In the genomic region with DNA sequence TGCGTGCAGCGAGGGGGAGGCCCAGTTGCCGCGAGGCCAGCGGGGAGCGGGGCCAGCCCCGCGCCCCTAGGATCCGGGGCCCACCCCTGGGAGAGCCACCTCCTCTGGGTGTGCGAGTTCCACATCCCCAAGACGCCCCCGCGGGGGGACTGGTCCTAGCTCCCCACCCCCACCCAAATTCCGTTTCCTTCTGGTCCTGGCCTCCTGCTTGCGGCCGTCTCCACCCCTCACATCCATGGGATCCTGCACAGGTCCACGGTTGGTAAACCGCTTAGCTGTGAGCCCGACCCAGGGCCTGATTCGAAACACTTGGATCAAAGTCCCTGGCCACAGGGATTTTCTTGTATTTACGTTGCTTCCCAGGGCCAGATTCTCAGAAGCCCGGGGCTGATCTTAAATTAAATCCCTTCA, we compare ENCODE assay signal across 8 cellular contexts. TPM values are rescaled to one million over a fixed set of nuclear protein-coding genes. Genes with fewer than 3 reads are reported as not detected.
DNase-seq lines count a peak whose midpoint lies in the region; ATAC-seq and TF ChIP-seq lines count a peak whose summit lies in the region.

No MANE protein-coding gene starts in this region.

- CTCF ChIA-PET in CD8-positive, alpha-beta memory T cell (lab: Charles Lee), result interaction anchor here (0.8 kb wide), 1 partner anchor 525 kb away, joined by 3 read pairs; no protein-coding TSS in a partner anchor

- DNase-seq in CD8-positive, alpha-beta memory T cell, result no peak
- DNase-seq in RPMI7951 (ENCODE audit: low read depth) (peak; percentile 39), fibroblast of peridontal ligament (ENCODE audit: extremely low read depth) (peak; percentile 50), neural progenitor cell (ENCODE audit: low spot score) (peak; percentile 67), AG08396 (ENCODE audit: low spot score) (no peak), GM03348 (ENCODE audit: low spot score) (no peak)
- DNase-seq in activated effector memory CD4-positive, alpha-beta T cell treated with Interleukin-2 at 50 U/mL for 16 hours, result no peak

- H3K27me3 ChIP-seq in CD8-positive, alpha-beta memory T cell (ENCODE audit: insufficient read depth, low read length, poor library complexity, severe bottlenecking), result peaks cover 5% of the 10 kb centered on the region
- no peaks in the 10 kb centered on the region for H3K27me3 ChIP-seq in neural progenitor cell

- H3K27ac ChIP-seq in CD8-positive, alpha-beta memory T cell (ENCODE audit: low read depth, low read length), result peak overlapping the region; percentile 64
- H3K27ac ChIP-seq in neural progenitor cell, result no peak overlapping the region

- TF ChIP-seq CTCF in neural progenitor cell (IDR thresholded peaks at IDR 0.05), result no peak

- peaks cover 21 to 34% of the 10 kb centered on the region in 2 donors for H3K27me3 Mint-ChIP-seq in CD8-positive, alpha-beta memory T cell
- H3K27me3 Mint-ChIP-seq in neural progenitor cell (ENCODE audit: insufficient read depth, low read depth), result peaks cover 16% of the 10 kb centered on the region

- peaks cover 6% of the 10 kb centered on the region for H4K20me1 ChIP-seq in neural progenitor cell (ENCODE audit: low read depth)

- H3F3A ChIP-seq in neural progenitor cell (ENCODE audit: low read depth), result peaks cover 21% of the 10 kb centered on the region

- H3K36me3 ChIP-seq in CD8-positive, alpha-beta memory T cell (ENCODE audit: insufficient read depth, low read length), result no peaks in the 10 kb centered on the region
- H3K36me3 ChIP-seq in neural progenitor cell, result no peaks in the 10 kb centered on the region

- H3K4me3 ChIP-seq in CD8-positive, alpha-beta memory T cell (ENCODE audit: low read length), result no peak overlapping the region
- H3K4me3 ChIP-seq in neural progenitor cell, result peak overlapping the region; percentile 71

- peaks cover 0 to 4% (median 2%) of the 10 kb centered on the region in 3 donors for H3K36me3 Mint-ChIP-seq in CD8-positive, alpha-beta memory T cell
- peaks cover 4% of the 10 kb centered on the region for H3K36me3 Mint-ChIP-seq in neural progenitor cell

- no peaks in the 10 kb centered on the region for H3K4me1 ChIP-seq in CD8-positive, alpha-beta memory T cell (ENCODE audit: insufficient read depth, low read length)
- H3K4me1 ChIP-seq in neural progenitor cell, result peaks cover 7% of the 10 kb centered on the region

- H2AFZ ChIP-seq in neural progenitor cell (replicated peaks), result peak overlapping the region; percentile 75

- H3K79me2 ChIP-seq in neural progenitor cell (ENCODE audit: low read depth), result peaks cover 15% of the 10 kb centered on the region

- peak overlapping the region; percentile 0 for H3K9ac ChIP-seq in neural progenitor cell

- peak overlapping the region in 5 of 7 donors; percentile 50 to 78 (median 60) for H3K4me3 Mint-ChIP-seq in CD8-positive, alpha-beta memory T cell
- H3K4me3 Mint-ChIP-seq in neural progenitor cell, result peak overlapping the region; percentile 97

- H3K4me1 Mint-ChIP-seq in CD8-positive, alpha-beta memory T cell, result peaks cover 7 to 17% (median 10%) of the 10 kb centered on the region in 3 donors
- peaks cover 23% of the 10 kb centered on the region for H3K4me1 Mint-ChIP-seq in neural progenitor cell

- peak overlapping the region in 2 of 8 donors; percentile 49 to 61 for H3K27ac Mint-ChIP-seq in CD8-positive, alpha-beta memory T cell
- peak overlapping the region; percentile 96 for H3K27ac Mint-ChIP-seq in neural progenitor cell

- H3K9me3 ChIP-seq in CD8-positive, alpha-beta memory T cell (ENCODE audit: low read length), result no peaks in the 10 kb centered on the region
- no peaks in the 10 kb centered on the region for H3K9me3 ChIP-seq in neural progenitor cell (ENCODE audit: low read depth)

- peaks cover 0 to 3% (median 0%) of the 10 kb centered on the region in 5 donors for H3K9me3 Mint-ChIP-seq in CD8-positive, alpha-beta memory T cell
- H3K9me3 Mint-ChIP-seq in neural progenitor cell, result no peaks in the 10 kb centered on the region

- H3K4me2 ChIP-seq in neural progenitor cell, result peak overlapping the region; percentile 88

- POLR2A ChIA-PET in CD8-positive, alpha-beta memory T cell (lab: Charles Lee), result no interaction called here

- ATAC-seq in GM18520 (IDR thresholded peaks at IDR 0.05; ENCODE audit: unreplicated experiment), result no peak

RNA-seq across cellular contexts. Expression of a gene that starts 0.3 kb away (rescaled TPM):
- not detected for total RNA-seq in CD8-positive, alpha-beta memory T cell
- 0.16 TPM for polyA plus RNA-seq in CD8-positive, alpha-beta memory T cell
- 12.5 and 22.1 TPM in 2 replicates for total RNA-seq in RPMI7951 (2014; rRNA removed; shearing (Covaris generic))
- 8.3 and 24.9 TPM in 2 replicates for total RNA-seq in neural progenitor cell (ENCODE audit: low replicate concordance)

RNA-seq across cellular contexts. Expression of a gene that starts 45.1 kb away (rescaled TPM):
- total RNA-seq in CD8-positive, alpha-beta memory T cell, result 100 to 1,000 TPM; 113 to 117 TPM
- 94.4 TPM for polyA plus RNA-seq in CD8-positive, alpha-beta memory T cell
- 56.4 and 61.2 TPM in 2 replicates for total RNA-seq in RPMI7951 (2014; rRNA removed; shearing (Covaris generic))
- 9.2 and 23.9 TPM in 2 replicates for total RNA-seq in neural progenitor cell (ENCODE audit: low replicate concordance)

RNA-seq across cellular contexts. Expression of a gene that starts 45.3 kb away (rescaled TPM):
- total RNA-seq in CD8-positive, alpha-beta memory T cell, result 10 to 100 TPM; 43.1 to 46.7 TPM
- polyA plus RNA-seq in CD8-positive, alpha-beta memory T cell, result 18.9 TPM
- total RNA-seq in RPMI7951 (2014; rRNA removed; shearing (Covaris generic)), result 11.5 and 17.3 TPM in 2 replicates
- total RNA-seq in neural progenitor cell (ENCODE audit: low replicate concordance), result 45.8 and 63.6 TPM in 2 replicates

RNA-seq across cellular contexts. Expression of a gene that starts 56.5 kb away (rescaled TPM):
- under 1 TPM; 0.37 to 0.80 TPM for total RNA-seq in CD8-positive, alpha-beta memory T cell
- 0.64 TPM for polyA plus RNA-seq in CD8-positive, alpha-beta memory T cell
- total RNA-seq in RPMI7951 (2014; rRNA removed; shearing (Covaris generic)), result 0.10 TPM in 1 of 2 replicates, not detected in the other
- total RNA-seq in neural progenitor cell (ENCODE audit: low replicate concordance), result 3.1 and 7.9 TPM in 2 replicates

Comparison
In these comparisons a context has a peak if more than half of its experiments do, and no peak if none do; other contexts are left out.
1. DNase-seq: peak in RPMI7951 (single experiment), fibroblast of peridontal ligament (single experiment) and neural progenitor cell (single experiment); none in CD8-positive, alpha-beta memory T cell (0 of 5), AG08396 (single experiment), activated effector memory CD4-positive, alpha-beta T cell treated with Interleukin-2 at 50 U/mL for 16 hours (single experiment) and GM03348 (single experiment).